8 cellular contexts compared by ENCODE assay signal in genomic region chr7:32062150-32062549, GRCh38. TPM values are rescaled to one million over a fixed set of nuclear protein-coding genes. Genes with fewer than 3 reads are reported as not detected.
DNase-seq lines count a peak whose midpoint lies in the region; ATAC-seq and TF ChIP-seq lines count a peak whose summit lies in the region.

No MANE protein-coding gene starts in this region.

- peak; percentile 10 to 25 for TF ChIP-seq RAD21 in liver (IDR thresholded peaks at IDR 0.05)

- H3K36me3 ChIP-seq in liver (ENCODE audit: control insufficient read depth in 4 of 4, insufficient read depth in 3 of 4, low read depth in 1 of 4, low read length in 3 of 4) (no peaks in the 10 kb centered on the region), suprapubic skin (no peaks in the 10 kb centered on the region)

- no peak for TF ChIP-seq POLR2A in suprapubic skin (IDR thresholded peaks at IDR 0.05)

- H3K4me3 ChIP-seq in LNCaP clone FGC (ENCODE audit: low read depth, low read length) (no peak overlapping the region), astrocyte of the cerebellum (ENCODE audit: low read depth, low read length) (no peak overlapping the region), liver (ENCODE audit: low read depth in 1 of 3, low read length in 3 of 3) (no peak overlapping the region), suprapubic skin (no peak overlapping the region)

- no peak for ATAC-seq in HG02973 (IDR thresholded peaks at IDR 0.05; ENCODE audit: unreplicated experiment)

- H3K27ac ChIP-seq in liver (ENCODE audit: low read depth in 1 of 2, low read length in 2 of 2): no peak overlapping the region
- no peak overlapping the region for H3K27ac ChIP-seq in suprapubic skin

- no peak for TF ChIP-seq EP300 in suprapubic skin (IDR thresholded peaks at IDR 0.05)

- H3K9me3 ChIP-seq in liver (ENCODE audit: control insufficient read depth in 4 of 4, low read length in 3 of 4): no peaks in the 10 kb centered on the region
- no peaks in the 10 kb centered on the region for H3K9me3 ChIP-seq in suprapubic skin

- peak; percentile 3 for DNase-seq in stimulated activated CD4-positive, alpha-beta T cell treated with anti-CD3 and anti-CD28 coated beads, Interleukin-12 subunit alpha, Interleukin-12 subunit beta, amount 100 ng/mL, for 4 hours
- DNase-seq in stimulated activated CD4-positive, alpha-beta T cell treated with anti-CD3 and anti-CD28 coated beads, Interleukin-1b, Interleukin-23, amount 100 ng/mL, for 48 hours: no peak
- DNase-seq in LNCaP clone FGC (ENCODE audit: low read depth) (no peak), astrocyte of the cerebellum (ENCODE audit: low read depth) (no peak), suprapubic skin (ENCODE audit: low spot score in 2 of 2) (no peak)
- no peak for DNase-seq in activated CD8-positive, alpha-beta memory T cell treated with anti-CD3 and anti-CD28 coated beads for 24 hours

- no peak overlapping the region for H3K9ac ChIP-seq in liver (ENCODE audit: low read depth in 1 of 2, low read length in 2 of 2)

- peaks cover 0 to 3% (median 0%) of the 10 kb centered on the region in 4 donors for H3K27me3 ChIP-seq in liver (ENCODE audit: control insufficient read depth in 4 of 4, insufficient read depth in 4 of 4, low read length in 3 of 4)
- peaks cover under 1% of the 10 kb centered on the region for H3K27me3 ChIP-seq in suprapubic skin

- H3K4me1 ChIP-seq in liver (ENCODE audit: control insufficient read depth in 4 of 4, insufficient read depth in 4 of 4, low read length in 3 of 4) (no peaks in the 10 kb centered on the region), suprapubic skin (peaks cover 4% of the 10 kb centered on the region)

- in situ Hi-C loops in astrocyte of the cerebellum (cut with HindIII; ENCODE audit: low sequenced_read_pairs): no loop called here

- WGBS in liver: 52% methylated on average over 5 of the region's 5 CpGs
- WGBS in suprapubic skin: 51% methylated on average over 5 of the region's 5 CpGs

- TF ChIP-seq CTCF in LNCaP clone FGC (IDR thresholded peaks at IDR 0.05; ENCODE audit: control insufficient read depth, extremely low read depth, insufficient read depth) (peak; percentile 50), astrocyte of the cerebellum (IDR thresholded peaks at IDR 0.05; ENCODE audit: low read depth, low read length, missing control alignments) (peak; percentile 56), liver (IDR thresholded peaks at IDR 0.05; ENCODE audit: low read depth, low read length, missing input control) (peak; percentile 4), suprapubic skin (IDR thresholded peaks at IDR 0.05) (peak in 1 of 2 donors; percentile 42)

TF ChIP-seq in liver, 16 proteins besides CTCF, POLR2A, EP300 and RAD21:
- TF ChIP-seq HNF4G (IDR thresholded peaks at IDR 0.05) (no peak), MAX (IDR thresholded peaks at IDR 0.05) (no peak), ZBTB33 (IDR thresholded peaks at IDR 0.05) (no peak), YY1 (IDR thresholded peaks at IDR 0.05) (no peak), JUND (IDR thresholded peaks at IDR 0.05) (no peak), ATF3 (IDR thresholded peaks at IDR 0.05) (no peak), REST (IDR thresholded peaks at IDR 0.05) (no peak), GABPA (IDR thresholded peaks at IDR 0.05 in 1 of 2, conservative IDR thresholded peaks at IDR 0.05 in 1 of 2) (no peak), RXRA (IDR thresholded peaks at IDR 0.05) (no peak), TAF1 (conservative IDR thresholded peaks at IDR 0.05) (no peak), SP1 (IDR thresholded peaks at IDR 0.05) (no peak), FOXA1 (IDR thresholded peaks at IDR 0.05) (no peak)

RNA-seq across cellular contexts. Expression of gene PDE1C, which starts 8.1 kb away (rescaled TPM):
- total RNA-seq in liver: under 1 TPM; 0.47 to 0.92 TPM
- polyA plus RNA-seq in liver: under 1 TPM in 1 of 2 donors, not detected in 1; 0.05 TPM
- total RNA-seq in suprapubic skin: 1 to 10 TPM in 1 of 4 donors, under 1 TPM in 3; 0.64 to 1.8 (median 0.83) TPM
